21 cellular contexts compared by ENCODE assay signal in genomic region chr4:52995341-52996030, GRCh38.
DNase-seq lines count a peak whose midpoint lies in the region; ATAC-seq and TF ChIP-seq lines count a peak whose summit lies in the region.
"Had no signal": no experiment of that assay in that cellular context is flagged by ENCODE, and none has a peak within 500 bp of the region (broad histone marks: within the 10 kb centered on the region; RNA-seq: fewer than 3 reads in every experiment).

No MANE protein-coding gene starts in this region.

- no peak for TF ChIP-seq POLR2A in upper lobe of left lung (IDR thresholded peaks at IDR 0.05)

- DNase-seq in cardiac muscle cell (ENCODE audit: low read depth in 1 of 2, low spot score in 1 of 2) (peak in 1 of 2 donors; percentile 67), Right ventricle myocardium inferior (ENCODE audit: missing footprints) (no peak), choroid plexus epithelial cell (ENCODE audit: low read depth) (peak; percentile 72), upper lobe of left lung (no peak), NCI-H128 (lab: John Stamatoyannopoulos, UW; ENCODE audit: unreplicated experiment) (no peak), ureter (ENCODE audit: low spot score) (no peak)
- DNase-seq: activated CD8-positive, alpha-beta memory T cell treated with anti-CD3 and anti-CD28 coated beads, Interleukin-2, amount 10 ng/mL, durations not matched to agents 7 days and 5 days; activated effector memory CD4-positive, alpha-beta T cell treated with anti-CD3 and anti-CD28 coated beads, Interleukin-2, amount 50 U/mL, for 16 hours; amygdala; GOT3; hypothalamus; NCI-H1092 treated with DMSO at 0.1 percent for 48 hours; occipital lobe; PC-3; stimulated activated CD4-positive, alpha-beta T cell treated with anti-CD3 and anti-CD28 coated beads, Interleukin-4, amount 100 ng/mL, for 24 hours; T1000; thyroid gland had no signal

- no peaks in the 10 kb centered on the region for H3K9me3 ChIP-seq in cardiac muscle cell (ENCODE audit: low read depth)
- H3K9me3 ChIP-seq in muscle layer of colon (ENCODE audit: low read length), result no peaks in the 10 kb centered on the region
- no peaks in the 10 kb centered on the region for H3K9me3 ChIP-seq in upper lobe of left lung
- H3K9me3 ChIP-seq: BE2C, thyroid gland had no signal

- no peaks in the 10 kb centered on the region for H3K36me3 ChIP-seq in cardiac muscle cell
- H3K36me3 ChIP-seq in muscle layer of colon (ENCODE audit: insufficient read depth, low read length), result no peaks in the 10 kb centered on the region
- no peaks in the 10 kb centered on the region for H3K36me3 ChIP-seq in upper lobe of left lung
- H3K36me3 ChIP-seq: BE2C, thyroid gland had no signal

- H3K4me3 ChIP-seq in cardiac muscle cell (no peak overlapping the region), choroid plexus epithelial cell (ENCODE audit: low read depth, low read length) (no peak overlapping the region), muscle layer of colon (ENCODE audit: low read depth in 1 of 2, low read length in 2 of 2) (no peak overlapping the region), upper lobe of left lung (no peak overlapping the region)
- H3K4me3 ChIP-seq: thyroid gland had no signal

- H3K27ac ChIP-seq in cardiac muscle cell, result peak overlapping the region; percentile 60
- peak overlapping the region; percentile 17 for H3K27ac ChIP-seq in muscle layer of colon (ENCODE audit: low read depth, low read length)
- peak overlapping the region in 3 of 4 donors; percentile 21 to 36 (median 23) for H3K27ac ChIP-seq in upper lobe of left lung
- H3K27ac ChIP-seq: 22Rv1, thyroid gland had no signal

- TF ChIP-seq EP300 in upper lobe of left lung (IDR thresholded peaks at IDR 0.05), result no peak

- intact Hi-C loops in Right ventricle myocardium inferior (cut with DNase I), result no loop called here

- H3K4me1 ChIP-seq in cardiac muscle cell (ENCODE audit: low read depth) (peaks cover 25% of the 10 kb centered on the region), muscle layer of colon (ENCODE audit: insufficient read depth, low read length) (peaks cover 10% of the 10 kb centered on the region), upper lobe of left lung (peaks cover 0 to 10% (median 3%) of the 10 kb centered on the region in 4 donors)

- WGBS in upper lobe of left lung, 2 donors, result 85 to 91% methylated on average over 6 of the region's 6 CpGs

- no peak for TF ChIP-seq CTCF in cardiac muscle cell (IDR thresholded peaks at IDR 0.05; ENCODE audit: low read depth, low read length)
- TF ChIP-seq CTCF in choroid plexus epithelial cell (conservative IDR thresholded peaks at IDR 0.05; ENCODE audit: low read depth, low read length), result no peak
- no peak for TF ChIP-seq CTCF in upper lobe of left lung (IDR thresholded peaks at IDR 0.05)

- ATAC-seq in Right ventricle myocardium inferior (no peak), upper lobe of left lung (ENCODE audit: low FRiP score in 2 of 2) (no peak), GM21717 (IDR thresholded peaks at IDR 0.05; ENCODE audit: unreplicated experiment) (no peak)
- ATAC-seq: activated CD8-positive, alpha-beta memory T cell treated with anti-CD3 and anti-CD28 coated beads, Interleukin-2, amount 10 ng/mL, durations not matched to agents 7 days and 5 days; PC-3 had no signal

- no peak overlapping the region for H3K9ac ChIP-seq in muscle layer of colon (ENCODE audit: low read length)

- H3K27me3 ChIP-seq in cardiac muscle cell (no peaks in the 10 kb centered on the region), muscle layer of colon (ENCODE audit: control insufficient read depth in 1 of 2, insufficient read depth in 2 of 2, low read length in 2 of 2) (no peaks in the 10 kb centered on the region), upper lobe of left lung (no peaks in the 10 kb centered on the region)
- H3K27me3 ChIP-seq: BE2C, thyroid gland had no signal
